In genomic region chr3:40858364-40859115, GRCh38 we compare ENCODE assay signal across 28 cellular contexts.
"Had no signal": no experiment of that assay in that cellular context is flagged by ENCODE, and none has a peak within 500 bp of the region (broad histone marks: within the 10 kb centered on the region; RNA-seq: fewer than 3 reads in every experiment).

No MANE protein-coding gene starts in this region.

- H3K27ac Mint-ChIP-seq: activated CD4-positive, alpha-beta T cell treated with anti-CD3 and anti-CD28 coated beads for 36 hours; activated naive CD8-positive, alpha-beta T cell; activated T-cell treated with anti-CD3 and anti-CD28 coated beads, Interleukin-2, amount 50 U/mL, for 72 hours; effector memory CD8-positive, alpha-beta T cell; natural killer cell; neural progenitor cell; T-helper 2 cell treated with Interferon-gamma antibody and Interleukin-4, amounts not matched to agents 5 μg/mL and 100 μg/mL, for 36 hours; type B pancreatic cell had no signal

- H2AFZ ChIP-seq: neural progenitor cell had no signal

- H3K4me3 Mint-ChIP-seq: activated CD4-positive, alpha-beta T cell treated with anti-CD3 and anti-CD28 coated beads for 36 hours; activated naive CD8-positive, alpha-beta T cell; activated T-cell treated with anti-CD3 and anti-CD28 coated beads, Interleukin-2, amount 50 U/mL, for 72 hours; effector memory CD8-positive, alpha-beta T cell; natural killer cell; neural progenitor cell; T-helper 2 cell treated with Interferon-gamma antibody and Interleukin-4, amounts not matched to agents 5 μg/mL and 100 μg/mL, for 36 hours; type B pancreatic cell had no signal

- H3K27ac ChIP-seq: cardiac muscle cell, esophagus muscularis mucosa, left lung, lower lobe of right lung, neural progenitor cell, spleen, thoracic aorta, uterus had no signal

- H3K36me3 ChIP-seq: cardiac muscle cell, esophagus muscularis mucosa, left lung, lower lobe of right lung, neural progenitor cell, spleen, thoracic aorta, uterus had no signal

- H3K4me3 ChIP-seq: cardiac muscle cell, esophagus muscularis mucosa, left lung, lower lobe of right lung, neural progenitor cell, spleen, thoracic aorta, uterus had no signal

- H3K4me1 ChIP-seq: left lung, lower lobe of right lung, neural progenitor cell, spleen, uterus had no signal

- H3K27me3 Mint-ChIP-seq: type B pancreatic cell had no signal

- FAIRE-seq: frontal cortex had no signal

- H3K36me3 Mint-ChIP-seq: activated naive CD8-positive, alpha-beta T cell; natural killer cell; neural progenitor cell; type B pancreatic cell had no signal

- H3K27me3 ChIP-seq: cardiac muscle cell, esophagus muscularis mucosa, left lung, neural progenitor cell, uterus had no signal

- H3K9me3 ChIP-seq: esophagus muscularis mucosa, left lung, lower lobe of right lung, spleen, thoracic aorta, uterus had no signal

- H3K9me3 Mint-ChIP-seq: activated T-cell treated with anti-CD3 and anti-CD28 coated beads, Interleukin-2, amount 50 U/mL, for 72 hours; effector memory CD8-positive, alpha-beta T cell; natural killer cell; neural progenitor cell; T-helper 2 cell treated with Interferon-gamma antibody and Interleukin-4, amounts not matched to agents 5 μg/mL and 100 μg/mL, for 36 hours; type B pancreatic cell had no signal

- H3K9ac ChIP-seq: neural progenitor cell had no signal

- H3K4me1 Mint-ChIP-seq: activated CD4-positive, alpha-beta T cell treated with anti-CD3 and anti-CD28 coated beads for 36 hours; natural killer cell; neural progenitor cell had no signal

- DNase-seq: activated CD4-positive, alpha-beta T cell treated with anti-CD3 and anti-CD28 coated beads for 36 hours; activated CD4-positive, CD25-positive, alpha-beta regulatory T cell; activated effector memory CD4-positive, alpha-beta T cell treated with Interleukin-2 at 50 U/mL for 16 hours; activated naive CD4-positive, alpha-beta T cell treated with Interleukin-2 at 50 U/mL for 16 hours; activated T-cell treated with anti-CD3 and anti-CD28 coated beads for 4 hours; activated T-cell treated with anti-CD3 and anti-CD28 coated beads, Interleukin-2, amount 50 U/mL, for 72 hours; anterior cingulate cortex; cortex of kidney; effector memory CD8-positive, alpha-beta T cell; left lung; lower lobe of right lung; mesendoderm; natural killer cell; occipital lobe; posterior cingulate gyrus; right cardiac atrium; spleen; stimulated activated naive CD4-positive, alpha-beta T cell; T-helper 1 cell; uterus had no signal

- H3K4me2 ChIP-seq: neural progenitor cell had no signal
